Comparison of ENCODE assay signal across 1 cellular context in genomic region chr1:219938706-219939105, GRCh38.
TF ChIP-seq lines count a peak whose summit lies in the region.

No MANE protein-coding gene starts in this region.

TF ChIP-seq in GM23338, 12 proteins besides CTCF, POLR2A, EP300 and RAD21 (continued from another document):
- no peak for TF ChIP-seq ZNF462 (CRISPR knock-in tag; IDR thresholded peaks at IDR 0.05)
- TF ChIP-seq EZH2phosphoT487 (IDR thresholded peaks at IDR 0.05; ENCODE audit: unreplicated experiment): no peak
- TF ChIP-seq JUNB (IDR thresholded peaks at IDR 0.05; ENCODE audit: unreplicated experiment): no peak
- no peak for TF ChIP-seq CREB1 (CRISPR knock-in tag; IDR thresholded peaks at IDR 0.05; ENCODE audit: low read depth)
- TF ChIP-seq STAT1 (IDR thresholded peaks at IDR 0.05; ENCODE audit: unreplicated experiment): no peak
- no peak for TF ChIP-seq REST (IDR thresholded peaks at IDR 0.05; ENCODE audit: unreplicated experiment)
- TF ChIP-seq POLR2AphosphoS5 (IDR thresholded peaks at IDR 0.05; ENCODE audit: low read depth): no peak
TF ChIP-seq in GM23338: peak in this region for 0.
